15 cellular contexts compared by ENCODE assay signal in the genomic region with DNA sequence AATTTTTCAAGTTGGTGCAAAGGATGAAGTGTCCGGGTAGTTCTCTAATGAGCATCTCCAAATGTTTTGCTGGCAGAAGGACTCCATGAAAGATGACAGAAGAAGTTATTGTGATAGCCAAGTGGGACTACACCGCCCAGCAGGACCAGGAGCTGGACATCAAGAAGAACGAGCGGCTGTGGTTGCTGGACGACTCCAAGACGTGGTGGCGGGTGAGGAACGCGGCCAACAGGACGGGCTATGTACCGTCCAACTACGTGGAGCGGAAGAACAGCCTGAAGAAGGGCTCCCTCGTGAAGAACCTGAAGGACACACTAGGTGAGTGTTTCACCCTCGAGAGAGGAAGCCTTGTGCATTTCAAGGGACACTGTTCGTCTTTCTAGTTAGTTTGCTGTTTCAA.
DNase-seq lines count a peak whose midpoint lies in the region; ATAC-seq and TF ChIP-seq lines count a peak whose summit lies in the region.
"Had no signal": no experiment of that assay in that cellular context is flagged by ENCODE, and none has a peak within 500 bp of the region (broad histone marks: within the 10 kb centered on the region; RNA-seq: fewer than 3 reads in every experiment).

No MANE protein-coding gene starts in this region.

- H3K4me1 Mint-ChIP-seq in activated naive CD4-positive, alpha-beta T cell treated with anti-CD3 and anti-CD28 coated beads, Interleukin-2, amount 50 U/mL, for 24 hours: peaks cover 86% of the 10 kb centered on the region
- H3K4me1 Mint-ChIP-seq in activated B cell treated with CpG ODN at 0.5 μM for 24 hours: peaks cover 72% of the 10 kb centered on the region
- peaks cover 90% of the 10 kb centered on the region for H3K4me1 Mint-ChIP-seq in stimulated activated naive CD8-positive, alpha-beta T cell treated with anti-CD3 and anti-CD28 coated beads, Interleukin-15, amount 100 ng/mL, for 72 hours

- intact Hi-C loops in activated B cell treated with CpG ODN at 0.5 μM for 24 hours (cut with micrococcal nuclease): no loop called here
- intact Hi-C loops in esophagus muscularis mucosa (cut with DNase I): no loop called here

- no peak for DNase-seq in activated naive CD4-positive, alpha-beta T cell (lab: John Stamatoyannopoulos, UW)
- DNase-seq in activated B cell treated with CpG ODN at 0.5 μM for 24 hours (no peak), esophagus muscularis mucosa (ENCODE audit: extremely low spot score) (peak; percentile 74), H4 (ENCODE audit: low spot score) (no peak), suprapubic skin (ENCODE audit: low spot score in 2 of 2) (no peak)
- DNase-seq in stimulated activated naive CD8-positive, alpha-beta T cell treated with anti-CD3 and anti-CD28 coated beads, Interleukin-15, amount 100 ng/mL, for 72 hours: no peak
- DNase-seq: amniotic stem cell, Calu3, foreskin fibroblast, NCI-H1092 treated with DMSO at 0.1 percent for 48 hours, NCI-H748 treated with DMSO at 0.1 percent for 48 hours, SK-N-SH had no signal

- no peaks in the 10 kb centered on the region for H3K9me3 Mint-ChIP-seq in activated naive CD4-positive, alpha-beta T cell treated with anti-CD3 and anti-CD28 coated beads, Interleukin-2, amount 50 U/mL, for 24 hours
- no peaks in the 10 kb centered on the region for H3K9me3 Mint-ChIP-seq in activated B cell treated with CpG ODN at 0.5 μM for 24 hours
- no peaks in the 10 kb centered on the region for H3K9me3 Mint-ChIP-seq in stimulated activated naive CD8-positive, alpha-beta T cell treated with anti-CD3 and anti-CD28 coated beads, Interleukin-15, amount 100 ng/mL, for 72 hours
- H3K9me3 Mint-ChIP-seq: GM23338 had no signal

- WGBS in esophagus muscularis mucosa: 79% methylated on average over 16 of the region's 16 CpGs
- 94% methylated on average over 16 of the region's 16 CpGs for WGBS in suprapubic skin

- ATAC-seq in activated B cell treated with CpG ODN at 0.5 μM for 24 hours (ENCODE audit: low read depth) (no peak), GM21786 (IDR thresholded peaks at IDR 0.05; ENCODE audit: unreplicated experiment) (no peak)
- no peak for ATAC-seq in stimulated activated naive CD8-positive, alpha-beta T cell treated with anti-CD3 and anti-CD28 coated beads, Interleukin-15, amount 100 ng/mL, for 72 hours
- ATAC-seq: GM23338 had no signal

- CTCF ChIA-PET in activated B cell treated with CpG ODN at 0.5 μM for 24 hours (lab: Charles Lee): no interaction called here

- H3K27ac Mint-ChIP-seq in activated naive CD4-positive, alpha-beta T cell treated with anti-CD3 and anti-CD28 coated beads, Interleukin-2, amount 50 U/mL, for 24 hours: peak overlapping the region; percentile 100
- H3K27ac Mint-ChIP-seq in activated B cell treated with CpG ODN at 0.5 μM for 24 hours: peak overlapping the region; percentile 5
- H3K27ac Mint-ChIP-seq in stimulated activated naive CD8-positive, alpha-beta T cell treated with anti-CD3 and anti-CD28 coated beads, Interleukin-15, amount 100 ng/mL, for 72 hours: peak overlapping the region; percentile 93 to 97
- H3K27ac Mint-ChIP-seq: GM23338 had no signal

- no peak for TF ChIP-seq POLR2A in esophagus muscularis mucosa (IDR thresholded peaks at IDR 0.05; ENCODE audit: low read depth)
- no peak for TF ChIP-seq POLR2A in suprapubic skin (IDR thresholded peaks at IDR 0.05)

- H3K9me3 ChIP-seq in esophagus muscularis mucosa (no peaks in the 10 kb centered on the region), suprapubic skin (no peaks in the 10 kb centered on the region)
- H3K9me3 ChIP-seq: SK-N-SH had no signal

- peak overlapping the region; percentile 36 for H3K4me3 Mint-ChIP-seq in activated naive CD4-positive, alpha-beta T cell treated with anti-CD3 and anti-CD28 coated beads, Interleukin-2, amount 50 U/mL, for 24 hours
- H3K4me3 Mint-ChIP-seq in activated B cell treated with CpG ODN at 0.5 μM for 24 hours: no peak overlapping the region
- H3K4me3 Mint-ChIP-seq in stimulated activated naive CD8-positive, alpha-beta T cell treated with anti-CD3 and anti-CD28 coated beads, Interleukin-15, amount 100 ng/mL, for 72 hours: peak overlapping the region in 1 of 2 donors; percentile 32
- H3K4me3 Mint-ChIP-seq: GM23338 had no signal

- H3K27me3 ChIP-seq in esophagus muscularis mucosa: no peaks in the 10 kb centered on the region
- H3K27me3 ChIP-seq in suprapubic skin: no peaks in the 10 kb centered on the region

- TF ChIP-seq EP300 in esophagus muscularis mucosa (IDR thresholded peaks at IDR 0.05) (no peak), suprapubic skin (IDR thresholded peaks at IDR 0.05) (no peak)

- H3K4me1 ChIP-seq in esophagus muscularis mucosa: peaks cover 0 to 7% (median 3%) of the 10 kb centered on the region in 4 donors
- peaks cover 42% of the 10 kb centered on the region for H3K4me1 ChIP-seq in suprapubic skin

- no peak for TF ChIP-seq CTCF in activated B cell treated with CpG ODN at 0.5 μM for 24 hours (IDR thresholded peaks at IDR 0.05)
- no peak for TF ChIP-seq CTCF in esophagus muscularis mucosa (IDR thresholded peaks at IDR 0.05)
- no peak for TF ChIP-seq CTCF in suprapubic skin (IDR thresholded peaks at IDR 0.05)

- H3K36me3 ChIP-seq in esophagus muscularis mucosa (peaks cover 0 to 12% (median 5%) of the 10 kb centered on the region in 4 donors), suprapubic skin (peaks cover 4% of the 10 kb centered on the region)

- H3K27ac ChIP-seq in esophagus muscularis mucosa (replicated peaks in 1 of 4): no peak overlapping the region
- no peak overlapping the region for H3K27ac ChIP-seq in suprapubic skin

- no peaks in the 10 kb centered on the region for H3K27me3 Mint-ChIP-seq in activated naive CD4-positive, alpha-beta T cell treated with anti-CD3 and anti-CD28 coated beads, Interleukin-2, amount 50 U/mL, for 24 hours
- H3K27me3 Mint-ChIP-seq in activated B cell treated with CpG ODN at 0.5 μM for 24 hours: no peaks in the 10 kb centered on the region
- H3K27me3 Mint-ChIP-seq in stimulated activated naive CD8-positive, alpha-beta T cell treated with anti-CD3 and anti-CD28 coated beads, Interleukin-15, amount 100 ng/mL, for 72 hours: no peaks in the 10 kb centered on the region

- H3K36me3 Mint-ChIP-seq in activated naive CD4-positive, alpha-beta T cell treated with anti-CD3 and anti-CD28 coated beads, Interleukin-2, amount 50 U/mL, for 24 hours: peaks cover 16% of the 10 kb centered on the region
- peaks cover 54% of the 10 kb centered on the region for H3K36me3 Mint-ChIP-seq in activated B cell treated with CpG ODN at 0.5 μM for 24 hours (ENCODE audit: low read depth)

- no peak overlapping the region for H3K4me3 ChIP-seq in esophagus muscularis mucosa
- no peak overlapping the region for H3K4me3 ChIP-seq in suprapubic skin
- H3K4me3 ChIP-seq: GM23338 had no signal

- POLR2A ChIA-PET in activated B cell treated with CpG ODN at 0.5 μM for 24 hours (lab: Charles Lee): no interaction called here

Comparison
In these comparisons a context has a peak if more than half of its experiments do, and no peak if none do; other contexts are left out.
1. H3K27ac Mint-ChIP-seq: peak in every context shown above with its lines; median percentile 100 in activated naive CD4-positive, alpha-beta T cell treated with anti-CD3 and anti-CD28 coated beads, Interleukin-2, amount 50 U/mL, for 24 hours; 95 in stimulated activated naive CD8-positive, alpha-beta T cell treated with anti-CD3 and anti-CD28 coated beads, Interleukin-15, amount 100 ng/mL, for 72 hours; 5 in activated B cell treated with CpG ODN at 0.5 μM for 24 hours.